37 cellular contexts compared by ENCODE assay signal in genomic region chr7:48355346-48355745, GRCh38.
DNase-seq lines count a peak whose midpoint lies in the region; ATAC-seq, FAIRE-seq and TF ChIP-seq lines count a peak whose summit lies in the region.
"Had no signal": no experiment of that assay in that cellular context is flagged by ENCODE, and none has a peak within 500 bp of the region (broad histone marks: within the 10 kb centered on the region; RNA-seq: fewer than 3 reads in every experiment).

No MANE protein-coding gene starts in this region.

- 1% methylated on average over 3 of the region's 3 CpGs for WGBS in HepG2 (ENCODE audit: low lambda C conversion rate)
- 57% methylated on average over 3 of the region's 3 CpGs for WGBS in right lobe of liver (ENCODE audit: insufficient coverage, low coverage, low lambda C conversion rate, missing lambda C conversion rate)

- POLR2A ChIA-PET in HepG2 (lab: Yijun Ruan, JAX) = no interaction called here

- no peak for TF ChIP-seq RAD21 in HepG2 (CRISPR knock-in tag; IDR thresholded peaks at IDR 0.05)

- TF ChIP-seq CTCF in HepG2 (CRISPR knock-in tag; IDR thresholded peaks at IDR 0.05) = no peak
- no peak for TF ChIP-seq CTCF in right lobe of liver (IDR thresholded peaks at IDR 0.05)
- no peak for TF ChIP-seq CTCF in neural crest cell (conservative IDR thresholded peaks at IDR 0.05)
- no peak for TF ChIP-seq CTCF in neutrophil (IDR thresholded peaks at IDR 0.05)
- TF ChIP-seq CTCF in osteoblast (IDR thresholded peaks at IDR 0.05; ENCODE audit: extremely low read depth, low read depth, low read length) = no peak

- no peak overlapping the region for H3K4me3 ChIP-seq in HepG2 (replicated peaks in 1 of 3; ENCODE audit: insufficient read depth in 1 of 3, low read depth in 2 of 3, low read length in 3 of 3)
- H3K4me3 ChIP-seq in right lobe of liver = no peak overlapping the region
- H3K4me3 ChIP-seq in neutrophil (ENCODE audit: low read depth in 1 of 2, low read length in 1 of 2) = no peak overlapping the region
- H3K4me3 ChIP-seq in osteoblast (ENCODE audit: insufficient read depth, low read length) = no peak overlapping the region
- H3K4me3 ChIP-seq: A549; BLaER1; BLaER1 treated with 17β-estradiol and CSF1 and Interleukin-3, amounts not matched to agents 10 nM and 100 nM had no signal

- no TSS peak for BruUV-seq in HepG2 (replicated peaks; lab: Mats Ljungman, UMichigan)

- H3K27me3 ChIP-seq in HepG2 (ENCODE audit: control insufficient read depth in 1 of 2, insufficient read depth in 2 of 2, low read length in 2 of 2) (peaks cover 0 to 10% of the 10 kb centered on the region in 2 experiments; a peak in 1 of 5 replicates), right lobe of liver (no peaks in the 10 kb centered on the region), neutrophil (no peaks in the 10 kb centered on the region), osteoblast (ENCODE audit: insufficient read depth, low read length) (peaks cover 3% of the 10 kb centered on the region)
- H3K27me3 ChIP-seq: BE2C; BLaER1; BLaER1 treated with 17β-estradiol and CSF1 and Interleukin-3, amounts not matched to agents 10 nM and 100 nM had no signal

- in situ Hi-C loops in HepG2 (cut with HindIII; ENCODE audit: extremely low pct_ligation_motif_present, low pct_unique_long_range_greater_than_20kb) = no loop called here

- H3K9ac ChIP-seq in HepG2 (ENCODE audit: insufficient read depth, low read depth, low read length) = no peak overlapping the region
- H3K9ac ChIP-seq: BLaER1; BLaER1 treated with 17β-estradiol and CSF1 and Interleukin-3, amounts not matched to agents 10 nM and 100 nM had no signal

- no peaks in the 10 kb centered on the region for H3K79me2 ChIP-seq in HepG2 (ENCODE audit: insufficient read depth, low read length)
- H3K79me2 ChIP-seq in osteoblast (ENCODE audit: insufficient read depth, low read length) = no peaks in the 10 kb centered on the region

- DNase-seq in HepG2 (ENCODE audit: low spot score) (no peak), right lobe of liver (no peak), neural crest cell (ENCODE audit: low read depth, low spot score) (no peak), osteoblast (ENCODE audit: insufficient read length, low spot score, missing footprints) (peak; percentile 51), KG1 (lab: John Stamatoyannopoulos, UW) (no peak), hippocampal formation (lab: John Stamatoyannopoulos, UW) (no peak)
- no peak for DNase-seq in activated T-cell treated with anti-CD3 and anti-CD28 coated beads, Interleukin-2, amount 50 U/mL, for 4 hours
- DNase-seq: 8988T; ACHN; AML-193; BE2C; C1 segment of cervical spinal cord; Caco-2; Calu3; CD4-positive, alpha-beta memory T cell; CD4-positive, alpha-beta T cell; CD4-positive, CD25-positive, alpha-beta regulatory T cell; CD8-positive, alpha-beta memory T cell; CD8-positive, alpha-beta T cell; COR-L47; DMS 273 treated with DMSO at 0.1 percent for 48 hours; DMS153; DMS53; DMS79; DMS79 treated with DMSO at 0.1 percent for 48 hours; DND-41; EL had no signal

- CTCF ChIA-PET in HepG2 (lab: Yijun Ruan, JAX; ENCODE audit: low intra/inter-chr PET ratio, low total read pairs) = no interaction called here

- H3K4me2 ChIP-seq in HepG2 (ENCODE audit: low read depth, low read length) (no peak overlapping the region), osteoblast (ENCODE audit: insufficient read depth, low read length) (no peak overlapping the region)
- H3K4me2 ChIP-seq: A549 had no signal

- FAIRE-seq in HepG2 (lab: Jason Lieb, UNC) = no peak
- FAIRE-seq: A204.1, A549, D721Med had no signal

- TF ChIP-seq POLR2A in HepG2 (IDR thresholded peaks at IDR 0.05; ENCODE audit: insufficient read depth in 1 of 2, low read depth in 2 of 2, low read length in 2 of 2) = no peak
- TF ChIP-seq POLR2A in right lobe of liver (IDR thresholded peaks at IDR 0.05) = no peak

- no peaks in the 10 kb centered on the region for H3K36me3 Mint-ChIP-seq in neural crest cell (ENCODE audit: low read depth)
- H3K36me3 Mint-ChIP-seq in activated T-cell treated with anti-CD3 and anti-CD28 coated beads, Interleukin-2, amount 50 U/mL, for 4 hours (ENCODE audit: insufficient read depth) = no peaks in the 10 kb centered on the region
- H3K36me3 Mint-ChIP-seq: CD14-positive monocyte; CD4-positive, alpha-beta memory T cell; CD4-positive, CD25-positive, alpha-beta regulatory T cell; CD8-positive, alpha-beta memory T cell; CD8-positive, alpha-beta T cell had no signal

- H3K9me3 ChIP-seq in HepG2 (ENCODE audit: low read length) (no peaks in the 10 kb centered on the region), right lobe of liver (no peaks in the 10 kb centered on the region), neutrophil (no peaks in the 10 kb centered on the region), osteoblast (ENCODE audit: low read depth, low read length) (no peaks in the 10 kb centered on the region)
- H3K9me3 ChIP-seq: A549, BE2C, BLaER1, Caco-2 had no signal

- no peak for ATAC-seq in HepG2
- no peak for ATAC-seq in right lobe of liver
- no peak for ATAC-seq in activated T-cell treated with anti-CD3 and anti-CD28 coated beads, Interleukin-2, amount 50 U/mL, for 4 hours
- ATAC-seq: A549; CD8-positive, alpha-beta T cell had no signal

- TF ChIP-seq EP300 in HepG2 (IDR thresholded peaks at IDR 0.05; ENCODE audit: low read depth in 2 of 2, low read length in 2 of 2) (no peak), HepG2 (CRISPR knock-in tag; IDR thresholded peaks at IDR 0.05; ENCODE audit: borderline replicate concordance) (no peak)

- intact Hi-C loops in HepG2 (cut with micrococcal nuclease; ENCODE audit: unreplicated experiment) = no loop called here
- intact Hi-C loops in right lobe of liver (cut with DNase I) = no loop called here

- H3K27ac Mint-ChIP-seq in neural crest cell (ENCODE audit: unreplicated experiment) = peak overlapping the region; percentile 79
- H3K27ac Mint-ChIP-seq: B cell; CD4-positive, alpha-beta memory T cell; CD4-positive, alpha-beta T cell; CD4-positive, CD25-positive, alpha-beta regulatory T cell; CD8-positive, alpha-beta T cell had no signal

- no peak overlapping the region for H3K4me3 Mint-ChIP-seq in neural crest cell
- H3K4me3 Mint-ChIP-seq in activated T-cell treated with anti-CD3 and anti-CD28 coated beads, Interleukin-2, amount 50 U/mL, for 4 hours = no peak overlapping the region
- H3K4me3 Mint-ChIP-seq: B cell; CD14-positive monocyte; CD4-positive, alpha-beta memory T cell; CD4-positive, alpha-beta T cell; CD4-positive, CD25-positive, alpha-beta regulatory T cell; CD8-positive, alpha-beta memory T cell; CD8-positive, alpha-beta T cell had no signal

- no peaks in the 10 kb centered on the region for H3K4me1 Mint-ChIP-seq in neural crest cell
- no peaks in the 10 kb centered on the region for H3K4me1 Mint-ChIP-seq in activated T-cell treated with anti-CD3 and anti-CD28 coated beads, Interleukin-2, amount 50 U/mL, for 4 hours (ENCODE audit: low read depth)
- H3K4me1 Mint-ChIP-seq: B cell; CD4-positive, alpha-beta memory T cell; CD4-positive, CD25-positive, alpha-beta regulatory T cell; CD8-positive, alpha-beta memory T cell had no signal

- no peaks in the 10 kb centered on the region for H3K27me3 Mint-ChIP-seq in neural crest cell (ENCODE audit: low read depth)
- no peaks in the 10 kb centered on the region for H3K27me3 Mint-ChIP-seq in activated T-cell treated with anti-CD3 and anti-CD28 coated beads, Interleukin-2, amount 50 U/mL, for 4 hours (ENCODE audit: low read depth)
- H3K27me3 Mint-ChIP-seq: B cell; CD4-positive, CD25-positive, alpha-beta regulatory T cell had no signal

- H3K36me3 ChIP-seq in HepG2 (replicated peaks in 1 of 2; ENCODE audit: control insufficient read depth in 1 of 2, insufficient read depth in 2 of 2, low read length in 2 of 2) = no peaks in the 10 kb centered on the region
- no peaks in the 10 kb centered on the region for H3K36me3 ChIP-seq in right lobe of liver
- peaks cover 17% of the 10 kb centered on the region for H3K36me3 ChIP-seq in neutrophil
- H3K36me3 ChIP-seq in osteoblast (ENCODE audit: insufficient read depth, low read length) = no peaks in the 10 kb centered on the region
- H3K36me3 ChIP-seq: BE2C; BLaER1; BLaER1 treated with 17β-estradiol and CSF1 and Interleukin-3, amounts not matched to agents 10 nM and 100 nM had no signal

- H3K27ac ChIP-seq in HepG2 (ENCODE audit: extremely low read length, insufficient read depth, low read length) (no peak overlapping the region), right lobe of liver (no peak overlapping the region), neutrophil (peak overlapping the region; percentile 12), osteoblast (ENCODE audit: low read depth, low read length) (no peak overlapping the region)
- H3K27ac ChIP-seq: 22Rv1; A549; BLaER1; BLaER1 treated with 17β-estradiol and CSF1 and Interleukin-3, amounts not matched to agents 10 nM and 100 nM; C4-2B had no signal

- no peaks in the 10 kb centered on the region for H4K20me1 ChIP-seq in HepG2 (ENCODE audit: insufficient read depth, low read length)
- no peaks in the 10 kb centered on the region for H4K20me1 ChIP-seq in osteoblast (ENCODE audit: insufficient read depth, low read length)
- H4K20me1 ChIP-seq: BLaER1; BLaER1 treated with 17β-estradiol and CSF1 and Interleukin-3, amounts not matched to agents 10 nM and 100 nM had no signal

- H2AFZ ChIP-seq in HepG2 (ENCODE audit: low read length) (no peak overlapping the region), osteoblast (ENCODE audit: low read length) (no peak overlapping the region)

- H3K9me3 Mint-ChIP-seq in neural crest cell = peaks cover 9% of the 10 kb centered on the region
- no peaks in the 10 kb centered on the region for H3K9me3 Mint-ChIP-seq in activated T-cell treated with anti-CD3 and anti-CD28 coated beads, Interleukin-2, amount 50 U/mL, for 4 hours
- H3K9me3 Mint-ChIP-seq: CD4-positive, alpha-beta T cell; CD8-positive, alpha-beta T cell had no signal

- H3K4me1 ChIP-seq in HepG2 (ENCODE audit: insufficient read depth, low read length) = no peaks in the 10 kb centered on the region
- H3K4me1 ChIP-seq in right lobe of liver = no peaks in the 10 kb centered on the region
- H3K4me1 ChIP-seq in neutrophil (ENCODE audit: control insufficient read depth in 1 of 2, insufficient read depth in 1 of 2, low read depth in 1 of 2, low read length in 1 of 2) = peaks cover 27 to 28% of the 10 kb centered on the region in 2 experiments
- no peaks in the 10 kb centered on the region for H3K4me1 ChIP-seq in osteoblast (ENCODE audit: insufficient read depth, low read length)
- H3K4me1 ChIP-seq: A549, BE2C, Caco-2 had no signal

TF ChIP-seq in HepG2, 621 proteins besides CTCF, POLR2A, EP300 and RAD21:
- TF ChIP-seq ATF7 (IDR thresholded peaks at IDR 0.05) (peak; percentile 73), ATF7 (CRISPR knock-in tag; IDR thresholded peaks at IDR 0.05) (no peak), SAP130 (CRISPR knock-in tag; IDR thresholded peaks at IDR 0.05; ENCODE audit: low read depth) (no peak)
TF ChIP-seq in HepG2: peak in this region for 1.
